Comparison of ENCODE assay signal across 9 cellular contexts in genomic region chr1:26828352-26829093, GRCh38. TPM values are rescaled to one million over a fixed set of nuclear protein-coding genes. Genes with fewer than 3 reads are reported as not detected.
DNase-seq lines count a peak whose midpoint lies in the region; ATAC-seq, FAIRE-seq and TF ChIP-seq lines count a peak whose summit lies in the region.
"Had no signal": no experiment of that assay in that cellular context is flagged by ENCODE, and none has a peak within 500 bp of the region (broad histone marks: within the 10 kb centered on the region; RNA-seq: fewer than 3 reads in every experiment).

No MANE protein-coding gene starts in this region.

- H3K9me3 ChIP-seq in esophagus squamous epithelium (no peaks in the 10 kb centered on the region), parathyroid adenoma (ENCODE audit: control insufficient read depth, low read length) (no peaks in the 10 kb centered on the region)
- H3K9me3 ChIP-seq: gastrocnemius medialis had no signal

- no peaks in the 10 kb centered on the region for H3K27me3 ChIP-seq in esophagus squamous epithelium
- no peaks in the 10 kb centered on the region for H3K27me3 ChIP-seq in parathyroid adenoma (ENCODE audit: control insufficient read depth, insufficient read depth, low read length)
- H3K27me3 ChIP-seq: gastrocnemius medialis had no signal

- peak; percentile 93 for FAIRE-seq in GM12891 (lab: Jason Lieb, UNC)

- peak overlapping the region in 2 of 4 donors; percentile 0 to 94 for H3K4me3 ChIP-seq in esophagus squamous epithelium
- H3K4me3 ChIP-seq in parathyroid adenoma (ENCODE audit: low read depth, low read length) = peak overlapping the region; percentile 4

- intact Hi-C loops in esophagus squamous epithelium (cut with DNase I) = no loop called here

- H3K79me2 ChIP-seq in parathyroid adenoma = no peaks in the 10 kb centered on the region

- ATAC-seq in HG03135 (IDR thresholded peaks at IDR 0.05; ENCODE audit: unreplicated experiment) = no peak
- ATAC-seq in HG02763 (IDR thresholded peaks at IDR 0.05; ENCODE audit: unreplicated experiment) = no peak
- ATAC-seq: gastrocnemius medialis had no signal

- H3K4me2 ChIP-seq in parathyroid adenoma (ENCODE audit: low read length) = no peak overlapping the region

- no peak overlapping the region for H2AFZ ChIP-seq in parathyroid adenoma

- H3K9ac ChIP-seq in parathyroid adenoma = no peak overlapping the region

- TF ChIP-seq POLR2A in GM12891 (IDR thresholded peaks at IDR 0.05; ENCODE audit: low read depth, low read length) (no peak), esophagus squamous epithelium (IDR thresholded peaks at IDR 0.05) (no peak)

- H3K27ac ChIP-seq in esophagus squamous epithelium (peak overlapping the region in 3 of 4 donors; percentile 28 to 94 (median 84)), parathyroid adenoma (no peak overlapping the region)

- DNase-seq in GM12891 (ENCODE audit: insufficient read length, low spot score) = no peak
- DNase-seq in SKM-1 treated with dmso at 0.1 percent for 144 hours (lab: John Stamatoyannopoulos, UW; ENCODE audit: unreplicated experiment) = peak; percentile 62
- no peak for DNase-seq in esophagus squamous epithelium (lab: John Stamatoyannopoulos, UW)
- no peak for DNase-seq in dermis blood vessel endothelial cell
- no peak for DNase-seq in NCI-H2107 treated with DMSO at 0.1 percent for 48 hours (lab: John Stamatoyannopoulos, UW; ENCODE audit: unreplicated experiment)
- DNase-seq: gastrocnemius medialis had no signal

- H3K4me1 ChIP-seq in esophagus squamous epithelium (peaks cover 39 to 70% (median 41%) of the 10 kb centered on the region in 3 donors), parathyroid adenoma (peaks cover 3% of the 10 kb centered on the region)

- H3K36me3 ChIP-seq in esophagus squamous epithelium (peaks cover 6 to 41% (median 7%) of the 10 kb centered on the region in 3 donors), parathyroid adenoma (ENCODE audit: control insufficient read depth, insufficient read depth, low read length) (no peaks in the 10 kb centered on the region)

- WGBS in esophagus squamous epithelium, 2 donors = 47 to 66% methylated on average over 4 of the region's 7 CpGs

- no peak for TF ChIP-seq CTCF in esophagus squamous epithelium (IDR thresholded peaks at IDR 0.05)
- no peak for TF ChIP-seq CTCF in parathyroid adenoma (IDR thresholded peaks at IDR 0.05)

TF ChIP-seq in GM12891, 5 proteins besides CTCF, POLR2A, EP300 and RAD21:
- TF ChIP-seq SPI1 (IDR thresholded peaks at IDR 0.05; ENCODE audit: low read depth, low read length) = peak; percentile 28; the same call in 1 of the 2 replicates
- TF ChIP-seq PAX5 (IDR thresholded peaks at IDR 0.05; ENCODE audit: insufficient read depth, low read length, severe bottlenecking) = no peak
- no peak for TF ChIP-seq POU2F2 (IDR thresholded peaks at IDR 0.05; ENCODE audit: low read depth, low read length)

RNA-seq across cellular contexts. Expression of gene ZDHHC18, which starts 2.0 kb away (rescaled TPM):
- polyA plus RNA-seq in GM12891 (2012; ENCODE audit: low read depth, missing spikeins) = 24.3 TPM
- total RNA-seq in esophagus squamous epithelium (10 to 100 TPM; 24.5 to 34.4 (median 29.4) TPM), dermis blood vessel endothelial cell (6.8 and 9.2 TPM in 2 replicates)

RNA-seq across cellular contexts. Expression of gene SFN, which starts 34.4 kb away (rescaled TPM):
- 4.7 TPM for polyA plus RNA-seq in GM12891 (2012; ENCODE audit: low read depth, missing spikeins)
- total RNA-seq in esophagus squamous epithelium (1,000 to 10,000 TPM; 1,060 to 2,609 (median 1,818) TPM), dermis blood vessel endothelial cell (0.51 and 0.70 TPM in 2 replicates)

RNA-seq across cellular contexts. Expression of gene PIGV, which starts 40.8 kb away (rescaled TPM):
- 11.0 TPM for polyA plus RNA-seq in GM12891 (2012; ENCODE audit: low read depth, missing spikeins)
- total RNA-seq in esophagus squamous epithelium (10 to 100 TPM in 3 of 4 donors, 1 to 10 TPM in 1; 9.9 to 20.9 (median 13.1) TPM), dermis blood vessel endothelial cell (9.4 and 10.1 TPM in 2 replicates)

Comparison
In these comparisons a context has a peak if more than half of its experiments do, and no peak if none do; other contexts are left out.
1. RNA of gene SFN, which starts 34.4 kb away (total RNA-seq): 1,060 to 2,609 TPM in esophagus squamous epithelium; 0.51 to 0.70 TPM in dermis blood vessel endothelial cell; every median in the first group is over 100 times any median in the second.